In genomic region chr2:130381145-130381544, GRCh38 we compare ENCODE assay signal across 1 cellular context.
TF ChIP-seq lines count a peak whose summit lies in the region.

No MANE protein-coding gene starts in this region.

TF ChIP-seq in K562, 482 proteins besides CTCF, POLR2A, EP300 and RAD21:
- TF ChIP-seq ATF3 (IDR thresholded peaks at IDR 0.05): no peak
- TF ChIP-seq ATF3 (CRISPR knock-in tag; conservative IDR thresholded peaks at IDR 0.05): no peak
- TF ChIP-seq HNRNPK (IDR thresholded peaks at IDR 0.05; ENCODE audit: low read depth, low read length, poor library complexity, severe bottlenecking): no peak
- TF ChIP-seq SIN3A (IDR thresholded peaks at IDR 0.05; ENCODE audit: borderline replicate concordance in 2 of 2, control insufficient read depth in 1 of 2, low read depth in 2 of 2, low read length in 2 of 2): no peak
- no peak for TF ChIP-seq SIRT6 (IDR thresholded peaks at IDR 0.05; ENCODE audit: low read depth, low read length)
- TF ChIP-seq ZKSCAN3 (CRISPR knock-in tag; IDR thresholded peaks at IDR 0.05): no peak
